22 cellular contexts compared by ENCODE assay signal in the genomic region with DNA sequence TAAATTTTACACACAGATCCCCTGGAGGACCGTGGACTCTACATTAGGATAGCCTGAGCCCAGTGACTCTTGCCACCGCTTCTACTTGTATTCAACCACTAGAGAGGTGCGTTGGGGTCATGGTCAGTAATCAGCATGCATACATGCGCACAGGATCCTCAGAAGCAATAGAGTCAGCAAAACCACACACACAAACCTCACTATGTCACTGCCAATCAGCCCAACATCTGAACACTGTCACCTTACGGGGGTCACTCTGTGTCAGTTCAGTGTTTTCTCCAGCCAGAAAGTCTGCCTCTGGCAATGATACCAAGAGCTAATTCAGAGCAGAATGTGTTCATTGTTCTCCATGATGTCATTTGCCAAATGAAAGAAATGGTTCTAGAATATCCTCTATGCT.
"Had no signal": no experiment of that assay in that cellular context is flagged by ENCODE, and none has a peak within 500 bp of the region (broad histone marks: within the 10 kb centered on the region; RNA-seq: fewer than 3 reads in every experiment).

No MANE protein-coding gene starts in this region.

- FAIRE-seq: astrocyte, islet of Langerhans had no signal

- H3K79me2 ChIP-seq: parathyroid adenoma had no signal

- H3K27ac Mint-ChIP-seq: activated naive CD4-positive, alpha-beta T cell treated with anti-CD3 and anti-CD28 coated beads, Interleukin-2, amount 50 U/mL, for 24 hours; activated T-cell treated with anti-CD3 and anti-CD28 coated beads, Interleukin-2, amount 50 U/mL, for 72 hours; mesothelial cell of epicardium; nephron; stimulated activated naive CD8-positive, alpha-beta T cell treated with anti-CD3 and anti-CD28 coated beads, Interleukin-15, Interleukin-2, amounts not matched to agents 100 ng/mL and 50 ng/mL, for 24 hours had no signal

- H3K9me3 Mint-ChIP-seq: activated naive CD4-positive, alpha-beta T cell treated with anti-CD3 and anti-CD28 coated beads, Interleukin-2, amount 50 U/mL, for 24 hours; activated T-cell treated with anti-CD3 and anti-CD28 coated beads, Interleukin-2, amount 50 U/mL, for 72 hours; mesothelial cell of epicardium; nephron; stimulated activated naive CD8-positive, alpha-beta T cell treated with anti-CD3 and anti-CD28 coated beads, Interleukin-15, Interleukin-2, amounts not matched to agents 100 ng/mL and 50 ng/mL, for 24 hours had no signal

- H3K9ac ChIP-seq: parathyroid adenoma had no signal

- H3K36me3 Mint-ChIP-seq: mesothelial cell of epicardium had no signal

- H3K36me3 ChIP-seq: breast epithelium, lower lobe of right lung, upper lobe of left lung had no signal

- H3K27ac ChIP-seq: lower lobe of right lung, parathyroid adenoma, upper lobe of left lung, WERI-Rb-1 had no signal

- H3K4me3 Mint-ChIP-seq: activated naive CD4-positive, alpha-beta T cell treated with anti-CD3 and anti-CD28 coated beads, Interleukin-2, amount 50 U/mL, for 24 hours; activated T-cell treated with anti-CD3 and anti-CD28 coated beads, Interleukin-2, amount 50 U/mL, for 72 hours; mesothelial cell of epicardium; nephron; stimulated activated naive CD8-positive, alpha-beta T cell treated with anti-CD3 and anti-CD28 coated beads, Interleukin-15, Interleukin-2, amounts not matched to agents 100 ng/mL and 50 ng/mL, for 24 hours had no signal

- H3K27me3 ChIP-seq: breast epithelium, upper lobe of left lung had no signal

- H2AFZ ChIP-seq: parathyroid adenoma had no signal

- ATAC-seq: activated T-cell treated with anti-CD3 and anti-CD28 coated beads, Interleukin-2, amount 50 U/mL, for 72 hours; esophagus mucosa; left colon; lower lobe of right lung had no signal

- H3K4me1 Mint-ChIP-seq: activated naive CD4-positive, alpha-beta T cell treated with anti-CD3 and anti-CD28 coated beads, Interleukin-2, amount 50 U/mL, for 24 hours; mesothelial cell of epicardium; nephron had no signal

- H3K27me3 Mint-ChIP-seq: activated naive CD4-positive, alpha-beta T cell treated with anti-CD3 and anti-CD28 coated beads, Interleukin-2, amount 50 U/mL, for 24 hours; stimulated activated naive CD8-positive, alpha-beta T cell treated with anti-CD3 and anti-CD28 coated beads, Interleukin-15, Interleukin-2, amounts not matched to agents 100 ng/mL and 50 ng/mL, for 24 hours had no signal

- H3K4me3 ChIP-seq: breast epithelium, lower lobe of right lung, upper lobe of left lung had no signal

- DNase-seq: activated CD4-positive, alpha-beta T cell treated with anti-CD3 and anti-CD28 coated beads, Interleukin-2, amount 50 U/mL, for 4 hours; activated effector memory CD4-positive, alpha-beta T cell treated with anti-CD3 and anti-CD28 coated beads, Interleukin-2, amount 50 U/mL, for 16 hours; activated T-cell treated with anti-CD3 and anti-CD28 coated beads, Interleukin-2, amount 50 U/mL, for 72 hours; cerebellar nuclear complex; cortex of kidney; effector CD4-positive, alpha-beta T cell; left colon; lower lobe of right lung; stimulated activated CD4-positive, alpha-beta T cell treated with anti-CD3 and anti-CD28 coated beads, Interleukin-2, amount 100 ng/mL, for 48 hours; SW 1271; T-helper 2 cell; upper lobe of left lung; WERI-Rb-1 had no signal

- H3K9me3 ChIP-seq: breast epithelium, lower lobe of right lung, upper lobe of left lung had no signal

- H3K4me1 ChIP-seq: breast epithelium, lower lobe of right lung, parathyroid adenoma, upper lobe of left lung had no signal
